ENCODE assay signal across 14 cellular contexts in genomic region chr7:94182721-94183120, GRCh38.
DNase-seq lines count a peak whose midpoint lies in the region; ATAC-seq, FAIRE-seq and TF ChIP-seq lines count a peak whose summit lies in the region.
"Had no signal": no experiment of that assay in that cellular context is flagged by ENCODE, and none has a peak within 500 bp of the region (broad histone marks: within the 10 kb centered on the region; RNA-seq: fewer than 3 reads in every experiment).

No MANE protein-coding gene starts in this region.

- TF ChIP-seq CTCF in HCT116 (IDR thresholded peaks at IDR 0.05 in 2 of 3, conservative IDR thresholded peaks at IDR 0.05 in 1 of 3; ENCODE audit: borderline replicate concordance in 1 of 3, insufficient read depth in 1 of 3, low read depth in 2 of 3, low read length in 2 of 3) (no peak), astrocyte (IDR thresholded peaks at IDR 0.05; ENCODE audit: insufficient read depth, low read depth, low read length) (no peak), kidney (IDR thresholded peaks at IDR 0.05; ENCODE audit: borderline replicate concordance, extremely low read depth, insufficient read depth) (no peak)

- H3K9me3 Mint-ChIP-seq in astrocyte (ENCODE audit: unreplicated experiment): peaks cover 13% of the 10 kb centered on the region
- peaks cover 0 to 8% (median 0%) of the 10 kb centered on the region in 11 donors for H3K9me3 Mint-ChIP-seq in naive thymus-derived CD4-positive, alpha-beta T cell
- H3K9me3 Mint-ChIP-seq: T-helper 2 cell treated with Interferon-gamma antibody and Interleukin-4, amounts not matched to agents 5 μg/mL and 100 μg/mL, for 36 hours had no signal

- H3K9me2 ChIP-seq in HCT116 (ENCODE audit: insufficient read depth): no peaks in the 10 kb centered on the region

- CTCF ChIA-PET in HCT116 (lab: Charles Lee): no interaction called here
- CTCF ChIA-PET in naive thymus-derived CD4-positive, alpha-beta T cell (lab: Charles Lee): no interaction called here

- H3K4me3 ChIP-seq in HCT116 (replicated peaks in 1 of 2; ENCODE audit: low read depth in 1 of 2, low read length in 2 of 2): no peak overlapping the region; a peak in 1 of 4 replicates
- no peak overlapping the region for H3K4me3 ChIP-seq in astrocyte (ENCODE audit: insufficient read depth, low read depth, low read length)
- no peak overlapping the region for H3K4me3 ChIP-seq in skin epidermis
- no peak overlapping the region for H3K4me3 ChIP-seq in naive thymus-derived CD4-positive, alpha-beta T cell (ENCODE audit: low read length)
- no peak overlapping the region for H3K4me3 ChIP-seq in kidney (ENCODE audit: low read length in 2 of 2)

- H3K36me3 Mint-ChIP-seq in astrocyte (ENCODE audit: low read depth, unreplicated experiment): peaks cover 4% of the 10 kb centered on the region
- H3K36me3 Mint-ChIP-seq in naive thymus-derived CD4-positive, alpha-beta T cell: no peaks in the 10 kb centered on the region

- H3K4me1 Mint-ChIP-seq in astrocyte (ENCODE audit: low read depth, unreplicated experiment): peaks cover 27% of the 10 kb centered on the region
- peaks cover 0 to 1% (median 0%) of the 10 kb centered on the region in 7 donors for H3K4me1 Mint-ChIP-seq in naive thymus-derived CD4-positive, alpha-beta T cell

- POLR2A ChIA-PET in HCT116 (lab: Charles Lee): no interaction called here
- POLR2A ChIA-PET in naive thymus-derived CD4-positive, alpha-beta T cell (lab: Charles Lee): interaction anchor here (0.6 kb wide), 1 partner anchor 806 kb away, joined by 3 read pairs; no protein-coding TSS in a partner anchor

- H3K9ac ChIP-seq in HCT116 (ENCODE audit: low read length) (no peak overlapping the region; the same call in 1 of the 2 replicates), astrocyte (ENCODE audit: low read length) (peak overlapping the region; percentile 55), kidney (ENCODE audit: low read length in 2 of 2) (no peak overlapping the region)

- H3K4me2 ChIP-seq in HCT116 (ENCODE audit: low read length) (peak overlapping the region; percentile 71), astrocyte (ENCODE audit: low read length) (peak overlapping the region; percentile 49)

- BruUV-seq in HCT116 (replicated peaks; lab: Mats Ljungman, UMichigan): no TSS peak

- peak overlapping the region; percentile 99 for H3K27ac Mint-ChIP-seq in astrocyte (ENCODE audit: unreplicated experiment)
- no peak overlapping the region for H3K27ac Mint-ChIP-seq in naive thymus-derived CD4-positive, alpha-beta T cell
- H3K27ac Mint-ChIP-seq: activated naive CD8-positive, alpha-beta T cell treated with anti-CD3 and anti-CD28 coated beads, Interleukin-2, amount 50 U/mL, for 24 hours; T-helper 2 cell treated with Interferon-gamma antibody and Interleukin-4, amounts not matched to agents 5 μg/mL and 100 μg/mL, for 36 hours had no signal

- intact Hi-C loops in HCT116 (cut with micrococcal nuclease): no loop called here
- intact Hi-C loops in naive thymus-derived CD4-positive, alpha-beta T cell (cut with micrococcal nuclease): no loop called here
- intact Hi-C loops in kidney (cut with DNase I): no loop called here

- H3K9me3 ChIP-seq in HCT116 (ENCODE audit: control insufficient read depth in 1 of 2, insufficient read depth in 1 of 2, low read depth in 1 of 2, low read length in 2 of 2) (no peaks in the 10 kb centered on the region), astrocyte (ENCODE audit: insufficient read depth, low read depth, low read length) (no peaks in the 10 kb centered on the region), kidney (ENCODE audit: control insufficient read depth in 1 of 2, low read length in 2 of 2) (no peaks in the 10 kb centered on the region)
- H3K9me3 ChIP-seq in naive thymus-derived CD4-positive, alpha-beta T cell (ENCODE audit: control insufficient read depth in 2 of 3, low read length in 3 of 3): no peaks in the 10 kb centered on the region

- H3K27ac ChIP-seq in HCT116 (ENCODE audit: low read depth, low read length) (peak overlapping the region; percentile 40; the same call in 1 of the 2 replicates), astrocyte (ENCODE audit: low read depth, low read length) (peak overlapping the region; percentile 96), skin epidermis (peak overlapping the region in 11 of 21 experiments; percentile 31 to 82 (median 56)), kidney (ENCODE audit: low read depth in 2 of 2, low read length in 2 of 2) (no peak overlapping the region)
- H3K27ac ChIP-seq in naive thymus-derived CD4-positive, alpha-beta T cell (ENCODE audit: low read depth, low read length): no peak overlapping the region

- RAD21 ChIA-PET in HCT116 (lab: Charles Lee; ENCODE audit: low non-redundant PET in 1 of 2, low total read pairs in 2 of 2, uncharacterized antibody in 2 of 2, unreplicated experiment in 2 of 2): no interaction called here

- FAIRE-seq in astrocyte (lab: Jason Lieb, UNC) (peak; percentile 60), kidney (lab: Jason Lieb, UNC) (no peak)

- peak overlapping the region; percentile 69 for H3K4me3 Mint-ChIP-seq in astrocyte (ENCODE audit: unreplicated experiment)
- H3K4me3 Mint-ChIP-seq in naive thymus-derived CD4-positive, alpha-beta T cell: no peak overlapping the region
- H3K4me3 Mint-ChIP-seq: activated naive CD8-positive, alpha-beta T cell treated with anti-CD3 and anti-CD28 coated beads, Interleukin-2, amount 50 U/mL, for 24 hours; T-helper 2 cell treated with Interferon-gamma antibody and Interleukin-4, amounts not matched to agents 5 μg/mL and 100 μg/mL, for 36 hours had no signal

- H3K79me2 ChIP-seq in HCT116 (ENCODE audit: insufficient read depth, low read length) (no peaks in the 10 kb centered on the region), astrocyte (ENCODE audit: insufficient read depth, low read length) (no peaks in the 10 kb centered on the region)

- H3K4me1 ChIP-seq in HCT116 (ENCODE audit: control insufficient read depth in 1 of 2, insufficient read depth in 2 of 2, low read length in 2 of 2): peaks cover 14 to 27% of the 10 kb centered on the region in 2 experiments; a peak in 3 of 4 replicates
- H3K4me1 ChIP-seq in astrocyte (ENCODE audit: insufficient read depth, low read length): peaks cover 21% of the 10 kb centered on the region
- no peaks in the 10 kb centered on the region for H3K4me1 ChIP-seq in naive thymus-derived CD4-positive, alpha-beta T cell (ENCODE audit: control insufficient read depth in 2 of 2, insufficient read depth in 2 of 2, low read length in 2 of 2)
- no peaks in the 10 kb centered on the region for H3K4me1 ChIP-seq in kidney (ENCODE audit: control insufficient read depth in 1 of 2, insufficient read depth in 1 of 2, low read depth in 1 of 2, low read length in 2 of 2)

- no peaks in the 10 kb centered on the region for H3K36me3 ChIP-seq in HCT116 (ENCODE audit: control insufficient read depth in 1 of 2, insufficient read depth in 2 of 2, low read length in 2 of 2)
- H3K36me3 ChIP-seq in astrocyte (ENCODE audit: insufficient read depth, low read length): no peaks in the 10 kb centered on the region
- no peaks in the 10 kb centered on the region for H3K36me3 ChIP-seq in naive thymus-derived CD4-positive, alpha-beta T cell (ENCODE audit: control insufficient read depth in 2 of 3, insufficient read depth in 3 of 3, low read length in 3 of 3)
- H3K36me3 ChIP-seq in kidney (ENCODE audit: control insufficient read depth in 1 of 2, insufficient read depth in 2 of 2, low read length in 2 of 2): no peaks in the 10 kb centered on the region

- DNase-seq in HCT116 (ENCODE audit: low read depth, low spot score) (no peak), astrocyte (ENCODE audit: low read depth) (no peak), iris pigment epithelial cell (ENCODE audit: low read depth) (peak; percentile 27), kidney (no peak), nucleus accumbens (lab: John Stamatoyannopoulos, UW) (no peak)
- DNase-seq in naive thymus-derived CD4-positive, alpha-beta T cell: no peak
- DNase-seq: activated CD4-positive, alpha-beta T cell treated with anti-CD3 and anti-CD28 coated beads for 4 hours; activated naive CD8-positive, alpha-beta T cell treated with anti-CD3 and anti-CD28 coated beads, Interleukin-2, amount 50 U/mL, for 24 hours; activated T-cell treated with anti-CD3 and anti-CD28 coated beads, Interleukin-2, amount 50 U/mL, for 1 hour; NCI-H187 treated with DMSO at 0.1 percent for 48 hours; NCI-H748 treated with DMSO at 0.1 percent for 48 hours had no signal

- ATAC-seq in HCT116 (no peak), HG02870 (IDR thresholded peaks at IDR 0.05; ENCODE audit: unreplicated experiment) (no peak)
- ATAC-seq in naive thymus-derived CD4-positive, alpha-beta T cell: no peak
- ATAC-seq: activated naive CD8-positive, alpha-beta T cell treated with anti-CD3 and anti-CD28 coated beads, Interleukin-2, amount 50 U/mL, for 24 hours had no signal

- H3K27me3 ChIP-seq in HCT116 (ENCODE audit: insufficient read depth, low read length) (no peaks in the 10 kb centered on the region), astrocyte (ENCODE audit: insufficient read depth, low read length) (no peaks in the 10 kb centered on the region)
- H3K27me3 ChIP-seq in naive thymus-derived CD4-positive, alpha-beta T cell (ENCODE audit: control insufficient read depth in 2 of 2, insufficient read depth in 2 of 2, low read length in 2 of 2): no peaks in the 10 kb centered on the region

- TF ChIP-seq POLR2A in HCT116 (IDR thresholded peaks at IDR 0.05; ENCODE audit: borderline replicate concordance, extremely low read depth, insufficient read depth, insufficient read length): no peak

- no peak overlapping the region for H2AFZ ChIP-seq in HCT116 (ENCODE audit: low read depth, low read length, poor library complexity, severe bottlenecking)
- no peak overlapping the region for H2AFZ ChIP-seq in astrocyte (ENCODE audit: low read depth, low read length)

- no peak for TF ChIP-seq RAD21 in HCT116 (IDR thresholded peaks at IDR 0.05; ENCODE audit: low read depth)

- H4K20me1 ChIP-seq in HCT116 (ENCODE audit: insufficient read depth): no peaks in the 10 kb centered on the region
- no peaks in the 10 kb centered on the region for H4K20me1 ChIP-seq in astrocyte (ENCODE audit: insufficient read depth, low read length)

- no peaks in the 10 kb centered on the region for H3K27me3 Mint-ChIP-seq in astrocyte (ENCODE audit: low read depth, unreplicated experiment)
- H3K27me3 Mint-ChIP-seq in naive thymus-derived CD4-positive, alpha-beta T cell: peaks cover 0 to 5% (median 0%) of the 10 kb centered on the region in 5 donors

Comparison
In these comparisons a context has a peak if more than half of its experiments do, and no peak if none do; other contexts are left out.
1. H3K27ac ChIP-seq: peak in HCT116 (single experiment), astrocyte (single experiment) and skin epidermis (11 of 21); none in naive thymus-derived CD4-positive, alpha-beta T cell (single experiment) and kidney (0 of 2).